19 cellular contexts compared by ENCODE assay signal in the genomic region with DNA sequence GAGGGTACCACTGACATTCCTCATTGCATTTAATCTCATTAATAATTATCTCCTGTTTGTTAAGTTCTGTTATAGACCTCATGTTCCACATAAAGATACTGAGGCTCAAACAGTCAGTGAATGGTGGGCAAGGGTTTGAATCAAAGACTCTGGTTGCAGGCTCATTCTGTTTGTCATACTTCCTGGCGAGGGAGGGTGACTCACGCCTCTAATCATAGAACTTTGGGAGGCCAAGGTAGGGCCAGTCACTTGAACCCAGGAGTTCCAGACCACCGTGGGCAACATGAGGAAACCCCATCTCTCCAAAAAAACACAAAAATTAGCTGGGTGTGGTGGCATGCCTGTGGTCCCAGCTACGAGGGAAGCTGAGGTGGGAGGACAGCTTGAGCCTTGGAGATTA.
DNase-seq lines count a peak whose midpoint lies in the region; ATAC-seq, FAIRE-seq and TF ChIP-seq lines count a peak whose summit lies in the region.
"Had no signal": no experiment of that assay in that cellular context is flagged by ENCODE, and none has a peak within 500 bp of the region (broad histone marks: within the 10 kb centered on the region; RNA-seq: fewer than 3 reads in every experiment).

No MANE protein-coding gene starts in this region.

- H3K27ac ChIP-seq in upper lobe of right lung = no peak overlapping the region
- H3K27ac ChIP-seq: HL-60, RWPE1, SJCRH30 had no signal

- peak; percentile 3 for DNase-seq in activated CD4-positive, alpha-beta T cell treated with anti-CD3 and anti-CD28 coated beads for 48 hours
- no peak for DNase-seq in activated CD4-positive, alpha-beta T cell treated with anti-CD3 and anti-CD28 coated beads for 4 hours
- DNase-seq in H54 (ENCODE audit: insufficient read length, low spot score) (no peak), amniotic epithelial cell (ENCODE audit: low read depth) (peak; percentile 22), myocyte (ENCODE audit: low read depth) (peak; percentile 6), upper lobe of right lung (no peak)
- DNase-seq: DMS79, GF-D8, KBM-7, NCI-H1092, NCI-H1694 treated with DMSO at 0.1 percent for 48 hours, NCI-H446, NCI-H748 treated with DMSO at 0.1 percent for 48 hours, SJCRH30 had no signal

- FAIRE-seq in H54 (lab: Jason Lieb, UNC) = peak; percentile 43
- FAIRE-seq: A204.1 had no signal

- H3K9me3 ChIP-seq in upper lobe of right lung = no peaks in the 10 kb centered on the region
- H3K9me3 ChIP-seq: SJCRH30 had no signal

- intact Hi-C loops in upper lobe of right lung (cut with DNase I) = no loop called here

- H3K4me1 ChIP-seq in upper lobe of right lung = no peaks in the 10 kb centered on the region
- H3K4me1 ChIP-seq: SJCRH30 had no signal

- H3K4me3 ChIP-seq in upper lobe of right lung = no peak overlapping the region
- H3K4me3 ChIP-seq: SJCRH30 had no signal

- no peaks in the 10 kb centered on the region for H3K27me3 ChIP-seq in upper lobe of right lung
- H3K27me3 ChIP-seq: SJCRH30 had no signal

- ATAC-seq in upper lobe of right lung (no peak), GM18870 (IDR thresholded peaks at IDR 0.05; ENCODE audit: unreplicated experiment) (no peak), HG02970 (IDR thresholded peaks at IDR 0.05; ENCODE audit: low FRiP score, unreplicated experiment) (no peak)

- H3K36me3 ChIP-seq in upper lobe of right lung = no peaks in the 10 kb centered on the region
- H3K36me3 ChIP-seq: SJCRH30 had no signal

- TF ChIP-seq CTCF in upper lobe of right lung (IDR thresholded peaks at IDR 0.05) = no peak

- no peak for TF ChIP-seq POLR2A in H54 (IDR thresholded peaks at IDR 0.05; ENCODE audit: low read depth, low read length)

Comparison
In these comparisons a context has a peak if more than half of its experiments do, and no peak if none do; other contexts are left out.
1. DNase-seq: peak in activated CD4-positive, alpha-beta T cell treated with anti-CD3 and anti-CD28 coated beads for 48 hours (single experiment), amniotic epithelial cell (single experiment) and myocyte (single experiment); none in activated CD4-positive, alpha-beta T cell treated with anti-CD3 and anti-CD28 coated beads for 4 hours (0 of 2), H54 (single experiment) and upper lobe of right lung (single experiment).